Comparison of ENCODE assay signal across 9 cellular contexts in genomic region chr19:778910-779653, GRCh38. TPM values are rescaled to one million over a fixed set of nuclear protein-coding genes. Genes with fewer than 3 reads are reported as not detected.
DNase-seq lines count a peak whose midpoint lies in the region; ATAC-seq, FAIRE-seq and TF ChIP-seq lines count a peak whose summit lies in the region.
"Had no signal": no experiment of that assay in that cellular context is flagged by ENCODE, and none has a peak within 500 bp of the region (broad histone marks: within the 10 kb centered on the region; RNA-seq: fewer than 3 reads in every experiment).

No MANE protein-coding gene starts in this region.

- H3K79me2 ChIP-seq in keratinocyte (ENCODE audit: control insufficient read depth, insufficient read depth, low read length) = peaks cover 3% of the 10 kb centered on the region

- H3K27me3 Mint-ChIP-seq in brain = peaks cover 7% of the 10 kb centered on the region

- no peaks in the 10 kb centered on the region for H3K36me3 Mint-ChIP-seq in brain

- DNase-seq in HTR-8/SVneo (ENCODE audit: insufficient read length, low spot score) (peak; percentile 76), keratinocyte (ENCODE audit: low read depth, low spot score) (peak; percentile 78), thoracic aorta (ENCODE audit: low spot score) (no peak), putamen (ENCODE audit: low spot score) (no peak), NCI-H187 (lab: John Stamatoyannopoulos, UW) (no peak)

- peaks cover 15% of the 10 kb centered on the region for H3K4me1 Mint-ChIP-seq in brain

- peaks cover 0 to 6% (median 0%) of the 10 kb centered on the region in 5 experiments for H3K9me3 Mint-ChIP-seq in brain

- H3K4me1 ChIP-seq in keratinocyte (ENCODE audit: control insufficient read depth, extremely low read depth, insufficient read depth, low read length) (peaks cover 22% of the 10 kb centered on the region), thoracic aorta (ENCODE audit: control insufficient read depth in 1 of 2, low read depth in 2 of 2) (peaks cover 3 to 8% of the 10 kb centered on the region in 2 donors)

- no peak overlapping the region for H3K4me3 Mint-ChIP-seq in brain

- ATAC-seq in thoracic aorta (ENCODE audit: insufficient number of reproducible peaks, low FRiP score, low read depth) (peak; percentile 47), GM21390 (IDR thresholded peaks at IDR 0.05; ENCODE audit: unreplicated experiment) (no peak), GM19463 (IDR thresholded peaks at IDR 0.05; ENCODE audit: unreplicated experiment) (no peak)

- no peak for FAIRE-seq in HTR-8/SVneo (lab: Jason Lieb, UNC)
- peak; percentile 96 for FAIRE-seq in keratinocyte (lab: Jason Lieb, UNC)
- FAIRE-seq: GM18507 had no signal

- no peaks in the 10 kb centered on the region for H3K36me3 ChIP-seq in keratinocyte (ENCODE audit: control insufficient read depth in 2 of 2, extremely low read depth in 1 of 2, insufficient read depth in 2 of 2, low read length in 2 of 2)
- H3K36me3 ChIP-seq in thoracic aorta = no peaks in the 10 kb centered on the region

- H2AFZ ChIP-seq in keratinocyte (ENCODE audit: control insufficient read depth, low read length) = peak overlapping the region; percentile 89

- H3K27ac Mint-ChIP-seq in brain = peak overlapping the region in 3 of 5 experiments; percentile 33 to 87 (median 74)

- dilution Hi-C loops in keratinocyte (cut with MboI; ENCODE audit: extremely low pct_ligation_motif_present, low sequenced_read_pairs) = no loop called here

- peak overlapping the region; percentile 78 for H3K27ac ChIP-seq in keratinocyte (ENCODE audit: control insufficient read depth, insufficient read depth, low read length)
- H3K27ac ChIP-seq in thoracic aorta = peak overlapping the region; percentile 43 to 63

- no peaks in the 10 kb centered on the region for H3K9me1 ChIP-seq in keratinocyte (ENCODE audit: control insufficient read depth, extremely low read depth, insufficient read depth, low read length)

- H4K20me1 ChIP-seq in keratinocyte (ENCODE audit: control insufficient read depth, extremely low read depth, insufficient read depth, low read length) = no peaks in the 10 kb centered on the region

- peak overlapping the region; percentile 66 for H3K9ac ChIP-seq in keratinocyte (ENCODE audit: control insufficient read depth, extremely low read depth, insufficient read depth, low read length)

- H3K27me3 ChIP-seq in keratinocyte (ENCODE audit: control insufficient read depth, extremely low read depth, insufficient read depth, low read length) (no peaks in the 10 kb centered on the region), thoracic aorta (replicated peaks; ENCODE audit: insufficient read depth) (no peaks in the 10 kb centered on the region)

- TF ChIP-seq CTCF in brain (conservative IDR thresholded peaks at IDR 0.05) (no peak), keratinocyte (optimal IDR thresholded peaks at IDR 0.05 in 1 of 3, IDR thresholded peaks at IDR 0.05 in 1 of 3, conservative IDR thresholded peaks at IDR 0.05 in 1 of 3; ENCODE audit: extremely low read depth in 1 of 3, insufficient read depth in 2 of 3, low read length in 3 of 3) (no peak), thoracic aorta (IDR thresholded peaks at IDR 0.05) (no peak)

- peak overlapping the region; percentile 3 for H3K4me2 ChIP-seq in keratinocyte (ENCODE audit: control insufficient read depth, extremely low read depth, insufficient read depth, low read depth, low read length)

- no peaks in the 10 kb centered on the region for H3K9me3 ChIP-seq in keratinocyte (ENCODE audit: control insufficient read depth, low read depth, low read length)
- H3K9me3 ChIP-seq in thoracic aorta = no peaks in the 10 kb centered on the region

- H3K4me3 ChIP-seq in keratinocyte (ENCODE audit: control insufficient read depth in 2 of 3, extremely low read depth in 1 of 3, insufficient read depth in 2 of 3, low read depth in 1 of 3, low read length in 3 of 3) (no peak overlapping the region), thoracic aorta (no peak overlapping the region)

RNA-seq across cellular contexts. Expression of gene PTBP1, which starts 18.2 kb away (rescaled TPM):
- polyA plus RNA-seq in brain (ENCODE audit: insufficient read depth, low read depth, low replicate concordance) (436 TPM), keratinocyte (117 to 180 TPM (median 130 TPM) in 3 replicates)
- 145 TPM for polyA plus RNA-seq in keratinocyte (2011; ENCODE audit: low read depth)
- polyA plus RNA-seq in keratinocyte (2011; cell fraction: cytosol; rRNA removed) = 112 and 148 TPM in 2 replicates
- 151 and 213 TPM in 2 replicates for polyA plus RNA-seq in keratinocyte (2011; cell fraction: nucleus; rRNA removed)
- 154 and 321 TPM in 2 replicates for polyA plus RNA-seq in keratinocyte (2012; ENCODE audit: low replicate concordance)
- polyA minus RNA-seq in keratinocyte = 183 to 411 TPM (median 209 TPM) in 3 replicates
- polyA minus RNA-seq in keratinocyte (2011; cell fraction: cytosol; rRNA and poly(A)+ RNA removed) = 242 TPM
- 164 and 177 TPM in 2 replicates for polyA minus RNA-seq in keratinocyte (2011; cell fraction: nucleus; rRNA and poly(A)+ RNA removed)
- 100 to 1,000 TPM; 149 to 163 TPM for total RNA-seq in thoracic aorta

RNA-seq across cellular contexts. Expression of gene MISP, which starts 28.2 kb away (rescaled TPM):
- 24.7 TPM for polyA plus RNA-seq in brain (ENCODE audit: insufficient read depth, low read depth, low replicate concordance)
- 17.5 to 25.4 TPM (median 25.0 TPM) in 3 replicates for polyA plus RNA-seq in keratinocyte
- 15.4 TPM for polyA plus RNA-seq in keratinocyte (2011; ENCODE audit: low read depth)
- 24.5 and 41.2 TPM in 2 replicates for polyA plus RNA-seq in keratinocyte (2011; cell fraction: cytosol; rRNA removed)
- 37.6 and 46.5 TPM in 2 replicates for polyA plus RNA-seq in keratinocyte (2011; cell fraction: nucleus; rRNA removed)
- polyA plus RNA-seq in keratinocyte (2012; ENCODE audit: low replicate concordance) = 13.0 and 45.7 TPM in 2 replicates
- 19.1 to 34.8 TPM (median 22.0 TPM) in 3 replicates for polyA minus RNA-seq in keratinocyte
- 76.2 TPM for polyA minus RNA-seq in keratinocyte (2011; cell fraction: cytosol; rRNA and poly(A)+ RNA removed)
- polyA minus RNA-seq in keratinocyte (2011; cell fraction: nucleus; rRNA and poly(A)+ RNA removed) = 35.4 and 39.8 TPM in 2 replicates
- 1 to 10 TPM in 1 of 2 donors, not detected in 1; 2.2 TPM for total RNA-seq in thoracic aorta

RNA-seq across cellular contexts. Expression of gene PLPPR3, which starts 42.7 kb away (rescaled TPM):
- 86.2 TPM for polyA plus RNA-seq in brain (ENCODE audit: insufficient read depth, low read depth, low replicate concordance)
- 0.02 to 0.08 TPM in 2 of 3 replicates, not detected in the other for polyA plus RNA-seq in keratinocyte
- not detected for polyA plus RNA-seq in keratinocyte (2011; ENCODE audit: low read depth)
- polyA plus RNA-seq in keratinocyte (2011; cell fraction: cytosol; rRNA removed) = 0.04 and 0.05 TPM in 2 replicates
- polyA plus RNA-seq in keratinocyte (2011; cell fraction: nucleus; rRNA removed) = 0.09 and 0.10 TPM in 2 replicates
- polyA plus RNA-seq in keratinocyte (2012; ENCODE audit: low replicate concordance) = not detected in 2 replicates
- not detected in 3 replicates for polyA minus RNA-seq in keratinocyte
- polyA minus RNA-seq in keratinocyte (2011; cell fraction: cytosol; rRNA and poly(A)+ RNA removed) = not detected
- polyA minus RNA-seq in keratinocyte (2011; cell fraction: nucleus; rRNA and poly(A)+ RNA removed) = 0.31 TPM in 1 of 2 replicates, not detected in the other
- total RNA-seq in thoracic aorta = not detected

RNA-seq across cellular contexts. Expression of gene AZU1, which starts 48.6 kb away (rescaled TPM):
- 1.4 TPM for polyA plus RNA-seq in brain (ENCODE audit: insufficient read depth, low read depth, low replicate concordance)
- not detected in 3 replicates for polyA plus RNA-seq in keratinocyte
- not detected for polyA plus RNA-seq in keratinocyte (2011; ENCODE audit: low read depth)
- polyA plus RNA-seq in keratinocyte (2011; cell fraction: cytosol; rRNA removed) = not detected in 2 replicates
- polyA plus RNA-seq in keratinocyte (2011; cell fraction: nucleus; rRNA removed) = not detected in 2 replicates
- not detected in 2 replicates for polyA plus RNA-seq in keratinocyte (2012; ENCODE audit: low replicate concordance)
- not detected in 3 replicates for polyA minus RNA-seq in keratinocyte
- polyA minus RNA-seq in keratinocyte (2011; cell fraction: cytosol; rRNA and poly(A)+ RNA removed) = not detected
- not detected in 2 replicates for polyA minus RNA-seq in keratinocyte (2011; cell fraction: nucleus; rRNA and poly(A)+ RNA removed)
- total RNA-seq in thoracic aorta = 1 to 10 TPM in 1 of 2 donors, not detected in 1; 1.1 TPM

Comparison
In these comparisons a context has a peak if more than half of its experiments do, and no peak if none do; other contexts are left out.
1. DNase-seq: peak in HTR-8/SVneo (single experiment) and keratinocyte (single experiment); none in thoracic aorta (single experiment), putamen (single experiment) and NCI-H187 (0 of 2).
2. RNA of gene PLPPR3, which starts 42.7 kb away (polyA plus RNA-seq): 86.2 TPM in brain (single experiment); 0.02 to 0.10 TPM in keratinocyte; every median in the first group is over 10 times any median in the second.